8 cellular contexts compared by ENCODE assay signal in the genomic region with DNA sequence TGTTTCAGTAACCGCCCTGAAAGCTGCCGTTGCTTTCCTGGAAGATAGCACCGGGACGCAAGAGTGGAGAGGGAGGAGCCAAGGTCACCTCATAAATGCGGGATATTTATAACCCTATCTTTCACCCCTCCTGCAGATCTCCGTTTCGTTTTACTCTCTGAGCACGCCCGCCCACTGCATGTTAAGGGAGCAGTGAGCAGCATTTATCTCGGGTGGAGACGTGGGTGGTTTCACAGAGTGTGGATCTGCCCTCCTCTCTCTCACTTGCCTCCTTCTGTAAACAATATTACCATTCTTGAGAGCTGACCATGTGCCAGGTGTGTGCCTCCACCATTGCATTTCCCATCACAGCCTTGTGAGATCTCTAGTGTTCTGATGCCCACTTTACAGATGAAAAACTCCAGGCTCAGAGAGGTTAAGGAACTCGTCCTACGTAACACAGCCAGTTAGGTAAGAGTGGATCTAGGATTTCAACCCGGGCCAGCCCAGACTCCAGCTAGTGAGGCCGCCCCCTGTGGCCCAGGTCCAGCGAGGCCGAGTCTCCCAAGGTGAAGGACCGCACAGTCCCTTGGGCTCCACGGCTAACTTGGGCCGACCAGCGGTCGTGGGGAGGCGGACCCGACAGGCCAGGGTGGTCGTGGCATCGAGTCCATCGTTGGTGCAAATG. TPM values are rescaled to one million over a fixed set of nuclear protein-coding genes. Genes with fewer than 3 reads are reported as not detected.
DNase-seq lines count a peak whose midpoint lies in the region; ATAC-seq, FAIRE-seq and TF ChIP-seq lines count a peak whose summit lies in the region.

No MANE protein-coding gene starts in this region.

- peak overlapping the region; percentile 59 to 89 (median 79) for H3K4me3 ChIP-seq in HepG2 (replicated peaks in 1 of 3; ENCODE audit: insufficient read depth in 1 of 3, low read depth in 2 of 3, low read length in 3 of 3)

- intact Hi-C loops in HepG2 (cut with micrococcal nuclease; ENCODE audit: unreplicated experiment) = no loop called here

- H3K4me2 ChIP-seq in HepG2 (ENCODE audit: low read depth, low read length) = peak overlapping the region; percentile 90

- no peaks in the 10 kb centered on the region for H3K9me3 ChIP-seq in HepG2 (ENCODE audit: low read length)

- FAIRE-seq in HepG2 (lab: Jason Lieb, UNC) = no peak
- FAIRE-seq in HTR-8/SVneo (lab: Jason Lieb, UNC) = no peak

- H3K79me2 ChIP-seq in HepG2 (ENCODE audit: insufficient read depth, low read length) = no peaks in the 10 kb centered on the region

- TF ChIP-seq EP300 in HepG2 (IDR thresholded peaks at IDR 0.05; ENCODE audit: low read depth in 2 of 2, low read length in 2 of 2) (no peak), HepG2 (CRISPR knock-in tag; IDR thresholded peaks at IDR 0.05; ENCODE audit: borderline replicate concordance) (no peak)

- H3K27ac ChIP-seq in HepG2 (ENCODE audit: extremely low read length, insufficient read depth, low read length) = no peak overlapping the region

- ATAC-seq in GM19395 (IDR thresholded peaks at IDR 0.05; ENCODE audit: unreplicated experiment) (peak; percentile 75), HG03442 (IDR thresholded peaks at IDR 0.05; ENCODE audit: unreplicated experiment) (peak; percentile 46), HepG2 (peak; percentile 73)

- POLR2A ChIA-PET in HepG2 (lab: Yijun Ruan, JAX) = no interaction called here

- peak; percentile 32 for DNase-seq in COLO829 (ENCODE audit: low spot score)
- peak; percentile 31 to 39 for DNase-seq in cerebellar nuclear complex (lab: John Stamatoyannopoulos, UW)
- DNase-seq in HepG2 (ENCODE audit: low spot score) = peak; percentile 24
- peak; percentile 49 for DNase-seq in stimulated activated CD8-positive, alpha-beta memory T cell treated with anti-CD3 and anti-CD28 coated beads, Interleukin-4, amount 100 ng/mL, for 48 hours
- DNase-seq in HTR-8/SVneo (ENCODE audit: insufficient read length, low spot score) = no peak

- CTCF ChIA-PET in HepG2 (lab: Yijun Ruan, JAX; ENCODE audit: low intra/inter-chr PET ratio, low total read pairs) = no interaction called here

- TF ChIP-seq CTCF in HepG2 (CRISPR knock-in tag; IDR thresholded peaks at IDR 0.05) = peak; percentile 40

- in situ Hi-C loops in HepG2 (cut with HindIII; ENCODE audit: extremely low pct_ligation_motif_present, low pct_unique_long_range_greater_than_20kb) = no loop called here

- peaks cover 0 to 3% of the 10 kb centered on the region in 2 experiments; a peak in 1 of 5 replicates for H3K27me3 ChIP-seq in HepG2 (ENCODE audit: control insufficient read depth in 1 of 2, insufficient read depth in 2 of 2, low read length in 2 of 2)

- peaks cover 33% of the 10 kb centered on the region for H3K4me1 ChIP-seq in HepG2 (ENCODE audit: insufficient read depth, low read length)

- WGBS in HepG2 (ENCODE audit: low lambda C conversion rate) = 1% methylated on average over 17 of the region's 27 CpGs

- no peaks in the 10 kb centered on the region for H4K20me1 ChIP-seq in HepG2 (ENCODE audit: insufficient read depth, low read length)

- TF ChIP-seq POLR2A in Raji (IDR thresholded peaks at IDR 0.05; ENCODE audit: insufficient read depth, low read depth, low read length) = peak; percentile 44; the same call in 1 of the 2 replicates
- no peak; a peak in 1 of 4 replicates for TF ChIP-seq POLR2A in HepG2 (IDR thresholded peaks at IDR 0.05; ENCODE audit: insufficient read depth in 1 of 2, low read depth in 2 of 2, low read length in 2 of 2)

- TF ChIP-seq RAD21 in HepG2 (CRISPR knock-in tag; IDR thresholded peaks at IDR 0.05) = no peak

- H2AFZ ChIP-seq in HepG2 (ENCODE audit: low read length) = peak overlapping the region; percentile 33

- no TSS peak for BruUV-seq in HepG2 (replicated peaks; lab: Mats Ljungman, UMichigan)

- H3K9ac ChIP-seq in HepG2 (ENCODE audit: insufficient read depth, low read depth, low read length) = peak overlapping the region; percentile 48

- H3K36me3 ChIP-seq in HepG2 (replicated peaks in 1 of 2; ENCODE audit: control insufficient read depth in 1 of 2, insufficient read depth in 2 of 2, low read length in 2 of 2) = no peaks in the 10 kb centered on the region

TF ChIP-seq in HepG2, 621 proteins besides CTCF, POLR2A, EP300 and RAD21 (continues in another document):
- no peak for TF ChIP-seq NKX3-1 (CRISPR knock-in tag; IDR thresholded peaks at IDR 0.05)
- no peak for TF ChIP-seq ZNF564 (CRISPR knock-in tag; IDR thresholded peaks at IDR 0.05)
- TF ChIP-seq HNRNPUL1 (IDR thresholded peaks at IDR 0.05; ENCODE audit: low read depth, low read length) = no peak

RNA-seq across cellular contexts. Expression of a gene that starts 16.9 kb away (rescaled TPM):
- 1.3 and 2.1 TPM in 2 replicates for total RNA-seq in HepG2 (2016; rRNA removed; fragmentation: Illumina TruSeq; extraction: Trizol)
- 2.8 and 3.6 TPM in 2 replicates for total RNA-seq in HepG2 (2016; cell fraction: cytosol; rRNA removed; fragmentation: Illumina TruSeq; extraction: Trizol; ENCODE audit: low read depth)
- total RNA-seq in HepG2 (2016; cell fraction: insoluble cytoplasmic fraction; rRNA removed; fragmentation: Illumina TruSeq; extraction: Trizol) = 1.8 and 2.7 TPM in 2 replicates
- total RNA-seq in HepG2 (2016; cell fraction: membrane; rRNA removed; fragmentation: Illumina TruSeq; extraction: Trizol) = 1.5 and 1.8 TPM in 2 replicates
- total RNA-seq in HepG2 (2016; cell fraction: nucleus; rRNA removed; fragmentation: Illumina TruSeq; extraction: Trizol) = 4.4 and 5.3 TPM in 2 replicates
- 17.0 and 31.8 TPM in 2 replicates for polyA plus RNA-seq in HepG2 (2011; rRNA removed)
- polyA plus RNA-seq in HepG2 (2011; cell fraction: cytosol; rRNA removed) = 11.3 and 13.8 TPM in 2 replicates
- 63.8 and 71.1 TPM in 2 replicates for polyA plus RNA-seq in HepG2 (2011; cell fraction: nucleus; rRNA removed)
- 11.2 and 22.4 TPM in 2 replicates for polyA plus RNA-seq in HepG2 (2012)
- polyA plus RNA-seq in HepG2 (2016; cell fraction: cytosol; fragmentation: Illumina TruSeq; extraction: Trizol; ENCODE audit: low read depth) = 0.40 and 0.47 TPM in 2 replicates
- polyA plus RNA-seq in HepG2 (2016; cell fraction: insoluble cytoplasmic fraction; fragmentation: Illumina TruSeq; extraction: Trizol; ENCODE audit: low read depth) = 2.0 and 2.2 TPM in 2 replicates
- polyA plus RNA-seq in HepG2 (2016; cell fraction: membrane; fragmentation: Illumina TruSeq; extraction: Trizol; ENCODE audit: low read depth) = 0.70 and 1.2 TPM in 2 replicates
- polyA plus RNA-seq in HepG2 (2016; cell fraction: nucleus; fragmentation: Illumina TruSeq; extraction: Trizol; ENCODE audit: insufficient read depth, low read depth) = 14.4 and 14.8 TPM in 2 replicates
- polyA minus RNA-seq in HepG2 (2011; rRNA and poly(A)+ RNA removed; ENCODE audit: low replicate concordance) = 42.2 and 71.8 TPM in 2 replicates
- 25.4 and 35.9 TPM in 2 replicates for polyA minus RNA-seq in HepG2 (2011; cell fraction: cytosol; rRNA and poly(A)+ RNA removed)
- polyA minus RNA-seq in HepG2 (2011; cell fraction: nucleus; rRNA and poly(A)+ RNA removed) = 35.4 and 39.4 TPM in 2 replicates

RNA-seq across cellular contexts. Expression of a gene that starts 49.5 kb away (rescaled TPM):
- 38.7 and 52.4 TPM in 2 replicates for total RNA-seq in HepG2 (2016; rRNA removed; fragmentation: Illumina TruSeq; extraction: Trizol)
- total RNA-seq in HepG2 (2016; cell fraction: cytosol; rRNA removed; fragmentation: Illumina TruSeq; extraction: Trizol; ENCODE audit: low read depth) = 18.8 and 20.6 TPM in 2 replicates
- 43.1 and 52.3 TPM in 2 replicates for total RNA-seq in HepG2 (2016; cell fraction: insoluble cytoplasmic fraction; rRNA removed; fragmentation: Illumina TruSeq; extraction: Trizol)
- total RNA-seq in HepG2 (2016; cell fraction: membrane; rRNA removed; fragmentation: Illumina TruSeq; extraction: Trizol) = 30.4 and 35.8 TPM in 2 replicates
- 22.1 and 24.2 TPM in 2 replicates for total RNA-seq in HepG2 (2016; cell fraction: nucleus; rRNA removed; fragmentation: Illumina TruSeq; extraction: Trizol)
- 72.7 and 73.6 TPM in 2 replicates for polyA plus RNA-seq in HepG2 (2011; rRNA removed)
- 50.7 and 83.9 TPM in 2 replicates for polyA plus RNA-seq in HepG2 (2011; cell fraction: cytosol; rRNA removed)
- polyA plus RNA-seq in HepG2 (2011; cell fraction: nucleus; rRNA removed) = 47.6 and 49.0 TPM in 2 replicates
- 22.9 and 33.8 TPM in 2 replicates for polyA plus RNA-seq in HepG2 (2012)
- 38.0 and 44.9 TPM in 2 replicates for polyA plus RNA-seq in HepG2 (2016; cell fraction: cytosol; fragmentation: Illumina TruSeq; extraction: Trizol; ENCODE audit: low read depth)
- 88.2 and 89.6 TPM in 2 replicates for polyA plus RNA-seq in HepG2 (2016; cell fraction: insoluble cytoplasmic fraction; fragmentation: Illumina TruSeq; extraction: Trizol; ENCODE audit: low read depth)
- polyA plus RNA-seq in HepG2 (2016; cell fraction: membrane; fragmentation: Illumina TruSeq; extraction: Trizol; ENCODE audit: low read depth) = 44.3 and 53.1 TPM in 2 replicates
- polyA plus RNA-seq in HepG2 (2016; cell fraction: nucleus; fragmentation: Illumina TruSeq; extraction: Trizol; ENCODE audit: insufficient read depth, low read depth) = 71.0 and 73.3 TPM in 2 replicates
- 45.8 and 91.0 TPM in 2 replicates for polyA minus RNA-seq in HepG2 (2011; rRNA and poly(A)+ RNA removed; ENCODE audit: low replicate concordance)
- polyA minus RNA-seq in HepG2 (2011; cell fraction: cytosol; rRNA and poly(A)+ RNA removed) = 10.3 and 12.9 TPM in 2 replicates
- 5.7 TPM in 2 replicates for polyA minus RNA-seq in HepG2 (2011; cell fraction: nucleus; rRNA and poly(A)+ RNA removed)

RNA-seq across cellular contexts. Expression of a gene that starts 49.8 kb away (rescaled TPM):
- total RNA-seq in HepG2 (2016; rRNA removed; fragmentation: Illumina TruSeq; extraction: Trizol) = 4.3 and 5.0 TPM in 2 replicates
- 1.2 TPM in 2 replicates for total RNA-seq in HepG2 (2016; cell fraction: cytosol; rRNA removed; fragmentation: Illumina TruSeq; extraction: Trizol; ENCODE audit: low read depth)
- total RNA-seq in HepG2 (2016; cell fraction: insoluble cytoplasmic fraction; rRNA removed; fragmentation: Illumina TruSeq; extraction: Trizol) = 5.0 and 6.6 TPM in 2 replicates
- 2.4 and 2.8 TPM in 2 replicates for total RNA-seq in HepG2 (2016; cell fraction: membrane; rRNA removed; fragmentation: Illumina TruSeq; extraction: Trizol)
- total RNA-seq in HepG2 (2016; cell fraction: nucleus; rRNA removed; fragmentation: Illumina TruSeq; extraction: Trizol) = 4.7 and 4.8 TPM in 2 replicates
- 1.5 and 2.2 TPM in 2 replicates for polyA plus RNA-seq in HepG2 (2011; rRNA removed)
- 0.83 and 1.3 TPM in 2 replicates for polyA plus RNA-seq in HepG2 (2011; cell fraction: cytosol; rRNA removed)
- 6.5 and 7.4 TPM in 2 replicates for polyA plus RNA-seq in HepG2 (2011; cell fraction: nucleus; rRNA removed)
- 0.84 and 1.2 TPM in 2 replicates for polyA plus RNA-seq in HepG2 (2012)
- polyA plus RNA-seq in HepG2 (2016; cell fraction: cytosol; fragmentation: Illumina TruSeq; extraction: Trizol; ENCODE audit: low read depth) = 0.17 and 0.42 TPM in 2 replicates
- 2.4 and 3.1 TPM in 2 replicates for polyA plus RNA-seq in HepG2 (2016; cell fraction: insoluble cytoplasmic fraction; fragmentation: Illumina TruSeq; extraction: Trizol; ENCODE audit: low read depth)
- 0.72 and 0.86 TPM in 2 replicates for polyA plus RNA-seq in HepG2 (2016; cell fraction: membrane; fragmentation: Illumina TruSeq; extraction: Trizol; ENCODE audit: low read depth)
- polyA plus RNA-seq in HepG2 (2016; cell fraction: nucleus; fragmentation: Illumina TruSeq; extraction: Trizol; ENCODE audit: insufficient read depth, low read depth) = 2.7 and 3.3 TPM in 2 replicates
- 18.9 and 23.4 TPM in 2 replicates for polyA minus RNA-seq in HepG2 (2011; rRNA and poly(A)+ RNA removed; ENCODE audit: low replicate concordance)
- polyA minus RNA-seq in HepG2 (2011; cell fraction: cytosol; rRNA and poly(A)+ RNA removed) = 1.2 and 3.0 TPM in 2 replicates
- polyA minus RNA-seq in HepG2 (2011; cell fraction: nucleus; rRNA and poly(A)+ RNA removed) = 12.5 and 15.4 TPM in 2 replicates
